20 cellular contexts compared by ENCODE assay signal in the genomic region with DNA sequence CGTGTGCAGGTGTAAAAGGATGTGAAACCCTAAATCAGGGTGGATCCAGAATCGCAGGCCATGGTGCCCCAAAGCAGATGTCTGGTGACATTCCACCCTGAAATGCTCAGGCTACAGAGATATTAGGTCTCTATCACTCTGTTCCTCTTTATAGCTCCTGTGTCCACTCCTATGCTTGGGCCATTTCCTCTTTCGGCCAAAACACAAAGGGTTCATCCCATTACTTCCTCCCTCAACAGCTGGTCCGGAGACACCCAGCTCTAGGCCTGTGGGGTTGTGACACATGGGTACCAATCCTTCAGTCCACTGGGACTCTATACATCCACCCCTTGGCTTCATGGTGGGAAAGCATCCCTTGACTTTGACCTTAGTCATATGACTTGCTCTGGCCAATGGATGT. TPM values are rescaled to one million over a fixed set of nuclear protein-coding genes. Genes with fewer than 3 reads are reported as not detected.
DNase-seq lines count a peak whose midpoint lies in the region; ATAC-seq, FAIRE-seq and TF ChIP-seq lines count a peak whose summit lies in the region.
"Had no signal": no experiment of that assay in that cellular context is flagged by ENCODE, and none has a peak within 500 bp of the region (broad histone marks: within the 10 kb centered on the region; RNA-seq: fewer than 3 reads in every experiment).

No MANE protein-coding gene starts in this region.

- H3K27me3 ChIP-seq in H7 (ENCODE audit: control insufficient read depth, insufficient read depth, low read length), result no peaks in the 10 kb centered on the region
- H3K27me3 ChIP-seq: ascending aorta had no signal

- peak; percentile 16 for DNase-seq in H7
- DNase-seq in RPMI8226, result peak; percentile 84
- DNase-seq in kidney, result peak; percentile 26
- DNase-seq in pons (ENCODE audit: low spot score), result peak; percentile 71
- no peak for DNase-seq in COLO668 (lab: John Stamatoyannopoulos, UW; ENCODE audit: unreplicated experiment)
- no peak for DNase-seq in stimulated activated CD4-positive, alpha-beta T cell treated with anti-CD3 and anti-CD28 coated beads, Interleukin-4, amount 100 ng/mL, for 1 hour
- DNase-seq in NCI-H510A (lab: John Stamatoyannopoulos, UW), result no peak
- DNase-seq: activated CD4-positive, alpha-beta T cell treated with anti-CD3 and anti-CD28 coated beads, Interleukin-2, amount 10 ng/mL, durations not matched to agents 24 days and 14 days; activated CD8-positive, alpha-beta memory T cell treated with anti-CD3 and anti-CD28 coated beads, Interleukin-2, amount 10 ng/mL, durations not matched to agents 7 days and 5 days; NCI-H1105; NCI-H2081; NCI-H524 treated with DMSO at 0.1 percent for 48 hours; stimulated activated naive CD4-positive, alpha-beta T cell treated with Interleukin-2 at 50 U/mL for 16 hours had no signal

- no peak overlapping the region for H3K4me3 ChIP-seq in H7 (ENCODE audit: insufficient read depth, low read depth, low read length)
- H3K4me3 ChIP-seq in kidney (ENCODE audit: low read length in 2 of 2), result no peak overlapping the region
- H3K4me3 ChIP-seq: ascending aorta, psoas muscle, smooth muscle cell had no signal

- no peaks in the 10 kb centered on the region for H3K4me1 ChIP-seq in kidney (ENCODE audit: control insufficient read depth in 1 of 2, insufficient read depth in 1 of 2, low read depth in 1 of 2, low read length in 2 of 2)
- H3K4me1 ChIP-seq: ascending aorta had no signal

- H3K27ac ChIP-seq in kidney (ENCODE audit: low read depth in 2 of 2, low read length in 2 of 2), result no peak overlapping the region
- H3K27ac ChIP-seq: ascending aorta, psoas muscle had no signal

- ATAC-seq in GM19467 (IDR thresholded peaks at IDR 0.05; ENCODE audit: unreplicated experiment), result no peak
- ATAC-seq: activated CD8-positive, alpha-beta memory T cell treated with anti-CD3 and anti-CD28 coated beads, Interleukin-2, amount 10 ng/mL, durations not matched to agents 7 days and 5 days; psoas muscle had no signal

- no peak overlapping the region for H3K9ac ChIP-seq in kidney (ENCODE audit: low read length in 2 of 2)

- intact Hi-C loops in kidney (cut with DNase I), result no loop called here

- no peak for TF ChIP-seq CTCF in kidney (IDR thresholded peaks at IDR 0.05; ENCODE audit: borderline replicate concordance, extremely low read depth, insufficient read depth)

- H3K36me3 ChIP-seq in H7 (replicated peaks; ENCODE audit: control insufficient read depth, insufficient read depth, low read length), result no peaks in the 10 kb centered on the region
- H3K36me3 ChIP-seq in kidney (ENCODE audit: control insufficient read depth in 1 of 2, insufficient read depth in 2 of 2, low read length in 2 of 2), result no peaks in the 10 kb centered on the region
- H3K36me3 ChIP-seq: ascending aorta had no signal

- H3K9me3 ChIP-seq in kidney (ENCODE audit: control insufficient read depth in 1 of 2, low read length in 2 of 2), result no peaks in the 10 kb centered on the region
- H3K9me3 ChIP-seq: ascending aorta, psoas muscle had no signal

- no peak for FAIRE-seq in kidney (lab: Jason Lieb, UNC)

RNA-seq across cellular contexts. Expression of gene SIGLEC1, which starts 1.7 kb away (rescaled TPM):
- total RNA-seq in H7 (2014; rRNA removed; shearing (Covaris generic)), result not detected in 2 replicates
- total RNA-seq in kidney, result 20.2 TPM
- 2.4 TPM for polyA plus RNA-seq in kidney (ENCODE audit: insufficient read depth, low read depth, low replicate concordance)
- total RNA-seq: activated CD4-positive, alpha-beta T cell treated with anti-CD3 and anti-CD28 coated beads, Interleukin-2, amount 10 ng/mL, durations not matched to agents 24 days and 14 days; activated CD8-positive, alpha-beta memory T cell treated with anti-CD3 and anti-CD28 coated beads, Interleukin-2, amount 10 ng/mL, durations not matched to agents 7 days and 5 days; activated T-helper 1 cell treated with anti-CD3 and anti-CD28 coated beads, Interleukin-12 subunit alpha, Interleukin-12 subunit beta, Interleukin-2, Interleukin-4 antibody, amounts not matched to agents 30 ng/mL and 10 ng/mL and 1 ng/mL, durations not matched to agents 14 hours and 24 hours and 36 hours; HT-29; smooth muscle cell had no signal
- polyA plus RNA-seq: smooth muscle cell had no signal

RNA-seq across cellular contexts. Expression of gene HSPA12B, which starts 18.4 kb away (rescaled TPM):
- 0.97 and 2.4 TPM in 2 replicates for total RNA-seq in H7 (2014; rRNA removed; shearing (Covaris generic))
- 18.9 TPM for total RNA-seq in kidney
- polyA plus RNA-seq in kidney (ENCODE audit: insufficient read depth, low read depth, low replicate concordance), result 8.7 TPM
- total RNA-seq: activated CD4-positive, alpha-beta T cell treated with anti-CD3 and anti-CD28 coated beads, Interleukin-2, amount 10 ng/mL, durations not matched to agents 24 days and 14 days; activated CD8-positive, alpha-beta memory T cell treated with anti-CD3 and anti-CD28 coated beads, Interleukin-2, amount 10 ng/mL, durations not matched to agents 7 days and 5 days; activated T-helper 1 cell treated with anti-CD3 and anti-CD28 coated beads, Interleukin-12 subunit alpha, Interleukin-12 subunit beta, Interleukin-2, Interleukin-4 antibody, amounts not matched to agents 30 ng/mL and 10 ng/mL and 1 ng/mL, durations not matched to agents 14 hours and 24 hours and 36 hours; HT-29 had no signal

RNA-seq across cellular contexts. Expression of gene ADAM33, which starts 32.3 kb away (rescaled TPM):
- 3.3 and 5.5 TPM in 2 replicates for total RNA-seq in H7 (2014; rRNA removed; shearing (Covaris generic))
- 4.3 TPM for total RNA-seq in kidney
- polyA plus RNA-seq in kidney (ENCODE audit: insufficient read depth, low read depth, low replicate concordance), result 4.1 TPM
- total RNA-seq: activated CD4-positive, alpha-beta T cell treated with anti-CD3 and anti-CD28 coated beads, Interleukin-2, amount 10 ng/mL, durations not matched to agents 24 days and 14 days; activated CD8-positive, alpha-beta memory T cell treated with anti-CD3 and anti-CD28 coated beads, Interleukin-2, amount 10 ng/mL, durations not matched to agents 7 days and 5 days; activated T-helper 1 cell treated with anti-CD3 and anti-CD28 coated beads, Interleukin-12 subunit alpha, Interleukin-12 subunit beta, Interleukin-2, Interleukin-4 antibody, amounts not matched to agents 30 ng/mL and 10 ng/mL and 1 ng/mL, durations not matched to agents 14 hours and 24 hours and 36 hours; HT-29 had no signal

RNA-seq across cellular contexts. Expression of gene GFRA4, which starts 50.9 kb away (rescaled TPM):
- total RNA-seq in H7 (2014; rRNA removed; shearing (Covaris generic)), result not detected in 2 replicates
- total RNA-seq in kidney, result not detected
- 0.56 TPM for polyA plus RNA-seq in kidney (ENCODE audit: insufficient read depth, low read depth, low replicate concordance)
- total RNA-seq: activated CD4-positive, alpha-beta T cell treated with anti-CD3 and anti-CD28 coated beads, Interleukin-2, amount 10 ng/mL, durations not matched to agents 24 days and 14 days; activated CD8-positive, alpha-beta memory T cell treated with anti-CD3 and anti-CD28 coated beads, Interleukin-2, amount 10 ng/mL, durations not matched to agents 7 days and 5 days; activated T-helper 1 cell treated with anti-CD3 and anti-CD28 coated beads, Interleukin-12 subunit alpha, Interleukin-12 subunit beta, Interleukin-2, Interleukin-4 antibody, amounts not matched to agents 30 ng/mL and 10 ng/mL and 1 ng/mL, durations not matched to agents 14 hours and 24 hours and 36 hours; ascending aorta; HT-29; mucosa of gallbladder; psoas muscle; smooth muscle cell had no signal
- polyA plus RNA-seq: psoas muscle, smooth muscle cell had no signal

RNA-seq across cellular contexts. Expression of gene ADISSP, which starts 53.5 kb away (rescaled TPM):
- 90.8 and 107 TPM in 2 replicates for total RNA-seq in H7 (2014; rRNA removed; shearing (Covaris generic))
- total RNA-seq in kidney, result 26.3 TPM
- polyA plus RNA-seq in kidney (ENCODE audit: insufficient read depth, low read depth, low replicate concordance), result 31.8 TPM

Comparison
In these comparisons a context has a peak if more than half of its experiments do, and no peak if none do; other contexts are left out.
1. DNase-seq: peak in H7 (single experiment), RPMI8226 (single experiment), kidney (single experiment) and pons (single experiment); none in COLO668 (single experiment), stimulated activated CD4-positive, alpha-beta T cell treated with anti-CD3 and anti-CD28 coated beads, Interleukin-4, amount 100 ng/mL, for 1 hour (single experiment) and NCI-H510A (single experiment).
2. RNA of gene SIGLEC1, which starts 1.7 kb away (total RNA-seq): 20.2 TPM in kidney (single experiment); not detected in H7; every median in the first group is over 10 times any median in the second.